12 cellular contexts compared by ENCODE assay signal in genomic region chr6:113433506-113433991, GRCh38.
A peak's percentile ranks its signal among the peaks of the same experiment; 100 is the strongest.
DNase-seq lines count a peak whose midpoint lies in the region; ATAC-seq and TF ChIP-seq lines count a peak whose summit lies in the region.
"Had no signal": no experiment of that assay in that cellular context is flagged by ENCODE, and none has a peak within 500 bp of the region (broad histone marks: within the 10 kb centered on the region; RNA-seq: fewer than 3 reads in every experiment).

No MANE protein-coding gene starts in this region.

- intact Hi-C loops in IMR-90 (cut with micrococcal nuclease) = loop anchor here (1.0 to 10.0 kb wide), 4 partner anchors 131 to 425 kb away; no protein-coding TSS in a partner anchor
- intact Hi-C loops in breast epithelium (cut with DNase I; ENCODE audit: low total_unique reads) = no loop called here
- intact Hi-C loops in right lobe of liver (cut with DNase I) = no loop called here

- dilution Hi-C loops in IMR-90 (cut with HindIII; ENCODE audit: low sequenced_read_pairs, unreplicated experiment) = no loop called here

- peak overlapping the region; percentile 61 for H3K27ac Mint-ChIP-seq in type B pancreatic cell
- no peak overlapping the region for H3K27ac Mint-ChIP-seq in activated CD8-positive, alpha-beta memory T cell treated with anti-CD3 and anti-CD28 coated beads, Interleukin-2, amount 10 ng/mL, durations not matched to agents 7 days and 5 days
- H3K27ac Mint-ChIP-seq: activated CD4-positive, alpha-beta T cell treated with anti-CD3 and anti-CD28 coated beads, Interleukin-2, amount 10 ng/mL, durations not matched to agents 7 days and 5 days; stimulated activated memory B cell treated with anti-CD40 and anti-IgM and Interleukin-4, amounts not matched to agents 10 μg/mL and 1 μg/mL and 100 μg/mL, for 72 hours had no signal

- peak overlapping the region; percentile 38; the same call in 1 of the 2 replicates for H3K4ac ChIP-seq in IMR-90 (ENCODE audit: low read depth, low read length)

- no peak overlapping the region for H4K5ac ChIP-seq in IMR-90 (ENCODE audit: low read depth, low read length)

- H3K4me3 ChIP-seq in IMR-90 (ENCODE audit: insufficient read depth, low read depth, low read length) (no peak overlapping the region), breast epithelium (no peak overlapping the region), right lobe of liver (no peak overlapping the region)

- H4K20me1 ChIP-seq in IMR-90 (ENCODE audit: insufficient read depth, low read length) = no peaks in the 10 kb centered on the region

- H3K36me3 Mint-ChIP-seq in type B pancreatic cell = no peaks in the 10 kb centered on the region
- H3K36me3 Mint-ChIP-seq in activated CD8-positive, alpha-beta memory T cell treated with anti-CD3 and anti-CD28 coated beads, Interleukin-2, amount 10 ng/mL, durations not matched to agents 7 days and 5 days = no peaks in the 10 kb centered on the region
- H3K36me3 Mint-ChIP-seq: stimulated activated memory B cell treated with anti-CD40 and anti-IgM and Interleukin-4, amounts not matched to agents 10 μg/mL and 1 μg/mL and 100 μg/mL, for 72 hours had no signal

- peak overlapping the region; percentile 74 for H2BK120ac ChIP-seq in IMR-90 (ENCODE audit: low read depth, low read length)

- no peaks in the 10 kb centered on the region for H3K9me3 Mint-ChIP-seq in type B pancreatic cell
- no peaks in the 10 kb centered on the region for H3K9me3 Mint-ChIP-seq in activated CD8-positive, alpha-beta memory T cell treated with anti-CD3 and anti-CD28 coated beads, Interleukin-2, amount 10 ng/mL, durations not matched to agents 7 days and 5 days (ENCODE audit: low read depth)
- H3K9me3 Mint-ChIP-seq: activated CD4-positive, alpha-beta T cell treated with anti-CD3 and anti-CD28 coated beads, Interleukin-2, amount 10 ng/mL, durations not matched to agents 7 days and 5 days; stimulated activated memory B cell treated with anti-CD40 and anti-IgM and Interleukin-4, amounts not matched to agents 10 μg/mL and 1 μg/mL and 100 μg/mL, for 72 hours had no signal

- H3K36me3 ChIP-seq in IMR-90 (ENCODE audit: control insufficient read depth, insufficient read depth, low read length) = no peaks in the 10 kb centered on the region
- no peaks in the 10 kb centered on the region for H3K36me3 ChIP-seq in breast epithelium
- no peaks in the 10 kb centered on the region for H3K36me3 ChIP-seq in right lobe of liver

- H3K9me3 ChIP-seq in IMR-90 (ENCODE audit: control insufficient read depth, insufficient read depth, low read length) = no peaks in the 10 kb centered on the region
- H3K9me3 ChIP-seq in breast epithelium = no peaks in the 10 kb centered on the region
- no peaks in the 10 kb centered on the region for H3K9me3 ChIP-seq in right lobe of liver

- H3K4me2 ChIP-seq in IMR-90 (ENCODE audit: low read depth, low read length) = peak overlapping the region; percentile 9

- in situ Hi-C loops in IMR-90 (cut with MboI; ENCODE audit: low sequenced_read_pairs) = no loop called here

- peaks cover 12% of the 10 kb centered on the region for H3K4me1 Mint-ChIP-seq in type B pancreatic cell (ENCODE audit: unreplicated experiment)
- H3K4me1 Mint-ChIP-seq in activated CD8-positive, alpha-beta memory T cell treated with anti-CD3 and anti-CD28 coated beads, Interleukin-2, amount 10 ng/mL, durations not matched to agents 7 days and 5 days = no peaks in the 10 kb centered on the region
- H3K4me1 Mint-ChIP-seq: activated CD4-positive, alpha-beta T cell treated with anti-CD3 and anti-CD28 coated beads, Interleukin-2, amount 10 ng/mL, durations not matched to agents 7 days and 5 days; stimulated activated memory B cell treated with anti-CD40 and anti-IgM and Interleukin-4, amounts not matched to agents 10 μg/mL and 1 μg/mL and 100 μg/mL, for 72 hours had no signal

- peak overlapping the region; percentile 56; the same call in 1 of the 2 replicates for H3K27ac ChIP-seq in IMR-90 (ENCODE audit: insufficient read depth, low read length)
- H3K27ac ChIP-seq in breast epithelium = peak overlapping the region; percentile 71 to 78
- peak overlapping the region in 1 of 3 donors; percentile 62 for H3K27ac ChIP-seq in right lobe of liver

- peaks cover 9% of the 10 kb centered on the region for H3K9me1 ChIP-seq in IMR-90 (ENCODE audit: insufficient read depth, low read length)

- no TSS peak for BruUV-seq in IMR-90 (replicated peaks; lab: Mats Ljungman, UMichigan)

- no peak overlapping the region for H2BK15ac ChIP-seq in IMR-90 (ENCODE audit: low read depth, low read length)

- no peak overlapping the region for H2AK9ac ChIP-seq in IMR-90 (replicated peaks; ENCODE audit: low read depth, low read length, poor library complexity)

- H2AFZ ChIP-seq in IMR-90 (replicated peaks; ENCODE audit: low read length, poor library complexity) = peak overlapping the region; percentile 15

- H3K56ac ChIP-seq in IMR-90 (ENCODE audit: extremely low read depth, insufficient read depth, low read length) = no peak overlapping the region; the same call in 1 of the 2 replicates

- H3K27me3 ChIP-seq in IMR-90 (ENCODE audit: control insufficient read depth, insufficient read depth, low read length) (no peaks in the 10 kb centered on the region), breast epithelium (no peaks in the 10 kb centered on the region), right lobe of liver (no peaks in the 10 kb centered on the region)

- H3K4me1 ChIP-seq in IMR-90 (ENCODE audit: control insufficient read depth, insufficient read depth, low read length) (peaks cover 8% of the 10 kb centered on the region), breast epithelium (peaks cover 2 to 20% of the 10 kb centered on the region in 2 donors), right lobe of liver (peaks cover 0 to 20% (median 8%) of the 10 kb centered on the region in 4 donors)

- H3K14ac ChIP-seq in IMR-90 (replicated peaks; ENCODE audit: low read depth, low read length) = no peak overlapping the region

- TF ChIP-seq POLR2A in IMR-90 (IDR thresholded peaks at IDR 0.05; ENCODE audit: low read depth, low read length) = no peak
- no peak for TF ChIP-seq POLR2A in breast epithelium (IDR thresholded peaks at IDR 0.05)
- no peak for TF ChIP-seq POLR2A in right lobe of liver (IDR thresholded peaks at IDR 0.05)

- H3K23ac ChIP-seq in IMR-90 (ENCODE audit: low read depth, low read length) = no peak overlapping the region; the same call in 1 of the 2 replicates

- no peaks in the 10 kb centered on the region for H3K79me1 ChIP-seq in IMR-90 (ENCODE audit: low read depth in 1 of 2, low read length in 2 of 2)

- no peak overlapping the region for H2BK20ac ChIP-seq in IMR-90 (ENCODE audit: low read depth, low read length)

- CTCF ChIA-PET in IMR-90 (lab: Yijun Ruan, JAX) = interaction anchor here (0.6 kb wide), 2 partner anchors 33 to 261 kb away, joined by 3 to 6 read pairs; no protein-coding TSS in a partner anchor
- CTCF ChIA-PET in activated CD8-positive, alpha-beta memory T cell treated with anti-CD3 and anti-CD28 coated beads, Interleukin-2, amount 10 ng/mL, durations not matched to agents 7 days and 5 days (lab: Charles Lee) = no interaction called here

- peak; percentile 83 for DNase-seq in IMR-90
- DNase-seq in breast epithelium (ENCODE audit: low spot score in 2 of 2) = peak; percentile 54 to 84
- DNase-seq in right lobe of liver = peak; percentile 67 to 87 (median 74)
- no peak for DNase-seq in type B pancreatic cell (ENCODE audit: extremely low spot score, unreplicated experiment)
- DNase-seq in activated CD4-positive, alpha-beta T cell treated with anti-CD3 and anti-CD28 coated beads, Interleukin-2, amount 50 U/mL, for 48 hours = no peak
- DNase-seq in activated CD8-positive, alpha-beta memory T cell treated with anti-CD3 and anti-CD28 coated beads, Interleukin-2, amount 10 ng/mL, durations not matched to agents 7 days and 5 days = no peak
- DNase-seq in NCI-H187 treated with DMSO at 0.1 percent for 48 hours (lab: John Stamatoyannopoulos, UW) = no peak
- DNase-seq: activated CD4-positive, alpha-beta T cell treated with anti-CD3 and anti-CD28 coated beads, Interleukin-2, amount 10 ng/mL, durations not matched to agents 7 days and 5 days; cortex of kidney; NCI-H2081 had no signal

- TF ChIP-seq RAD21 in IMR-90 (IDR thresholded peaks at IDR 0.05; ENCODE audit: low read length) = no peak

- H4K8ac ChIP-seq in IMR-90 (ENCODE audit: low read depth in 2 of 2, low read length in 2 of 2) = peak overlapping the region in 1 of 2 experiments; percentile 15; a peak in 2 of 4 replicates

- TF ChIP-seq CTCF in IMR-90 (conservative IDR thresholded peaks at IDR 0.05; ENCODE audit: low read depth, low read length) (no peak), breast epithelium (IDR thresholded peaks at IDR 0.05) (no peak), right lobe of liver (IDR thresholded peaks at IDR 0.05) (no peak), type B pancreatic cell (conservative IDR thresholded peaks at IDR 0.05) (no peak)

- H2BK5ac ChIP-seq in IMR-90 (ENCODE audit: low read depth, low read length, poor library complexity, severe bottlenecking) = peak overlapping the region; percentile 64

- peak overlapping the region; percentile 0 for H3K4me3 Mint-ChIP-seq in type B pancreatic cell
- no peak overlapping the region for H3K4me3 Mint-ChIP-seq in activated CD8-positive, alpha-beta memory T cell treated with anti-CD3 and anti-CD28 coated beads, Interleukin-2, amount 10 ng/mL, durations not matched to agents 7 days and 5 days
- H3K4me3 Mint-ChIP-seq: activated CD4-positive, alpha-beta T cell treated with anti-CD3 and anti-CD28 coated beads, Interleukin-2, amount 10 ng/mL, durations not matched to agents 7 days and 5 days; stimulated activated memory B cell treated with anti-CD40 and anti-IgM and Interleukin-4, amounts not matched to agents 10 μg/mL and 1 μg/mL and 100 μg/mL, for 72 hours had no signal

- peak overlapping the region; percentile 6 for H3K18ac ChIP-seq in IMR-90 (ENCODE audit: low read depth, low read length)

- no peak overlapping the region for H3K9ac ChIP-seq in IMR-90 (ENCODE audit: low read depth, low read length)

- H4K91ac ChIP-seq in IMR-90 (ENCODE audit: insufficient read depth, low read depth, low read length) = peak overlapping the region; percentile 12; the same call in 1 of the 2 replicates

- peak; percentile 75 for ATAC-seq in IMR-90 (ENCODE audit: low read depth)
- peak; percentile 88 to 95 (median 92) for ATAC-seq in right lobe of liver
- no peak for ATAC-seq in activated CD8-positive, alpha-beta memory T cell treated with anti-CD3 and anti-CD28 coated beads, Interleukin-2, amount 10 ng/mL, durations not matched to agents 7 days and 5 days
- no peak for ATAC-seq in GM18517 (IDR thresholded peaks at IDR 0.05; ENCODE audit: unreplicated experiment)
- ATAC-seq: stimulated activated memory B cell treated with anti-CD40 and anti-IgM and Interleukin-4, amounts not matched to agents 10 μg/mL and 1 μg/mL and 100 μg/mL, for 72 hours had no signal

- WGBS in IMR-90 (ENCODE audit: extremely low coverage in 2 of 2, insufficient read length in 1 of 2), 2 experiments = 0% methylated on average over 1 of the region's 5 CpGs; no CpG with 5 or more reads in 1 of the 2 experiments
- WGBS in right lobe of liver (ENCODE audit: insufficient coverage, low coverage, low lambda C conversion rate, missing lambda C conversion rate) = 16% methylated on average over 5 of the region's 5 CpGs

- peaks cover under 1% of the 10 kb centered on the region for H3K27me3 Mint-ChIP-seq in type B pancreatic cell
- H3K27me3 Mint-ChIP-seq in activated CD8-positive, alpha-beta memory T cell treated with anti-CD3 and anti-CD28 coated beads, Interleukin-2, amount 10 ng/mL, durations not matched to agents 7 days and 5 days = no peaks in the 10 kb centered on the region
- H3K27me3 Mint-ChIP-seq: activated CD4-positive, alpha-beta T cell treated with anti-CD3 and anti-CD28 coated beads, Interleukin-2, amount 10 ng/mL, durations not matched to agents 7 days and 5 days; stimulated activated memory B cell treated with anti-CD40 and anti-IgM and Interleukin-4, amounts not matched to agents 10 μg/mL and 1 μg/mL and 100 μg/mL, for 72 hours had no signal

- POLR2A ChIA-PET in IMR-90 (lab: Charles Lee; ENCODE audit: unreplicated experiment) = no interaction called here

- H2AK5ac ChIP-seq in IMR-90 (ENCODE audit: low read depth, low read length) = no peak overlapping the region

Comparison
In these comparisons a context has a peak if more than half of its experiments do, and no peak if none do; other contexts are left out.
1. ATAC-seq: peak in IMR-90 (single experiment) and right lobe of liver (4 of 4); none in activated CD8-positive, alpha-beta memory T cell treated with anti-CD3 and anti-CD28 coated beads, Interleukin-2, amount 10 ng/mL, durations not matched to agents 7 days and 5 days (single experiment) and GM18517 (single experiment).
2. DNase-seq: peak in IMR-90 (single experiment), breast epithelium (2 of 2) and right lobe of liver (3 of 3); none in type B pancreatic cell (single experiment), activated CD4-positive, alpha-beta T cell treated with anti-CD3 and anti-CD28 coated beads, Interleukin-2, amount 50 U/mL, for 48 hours (0 of 2), activated CD8-positive, alpha-beta memory T cell treated with anti-CD3 and anti-CD28 coated beads, Interleukin-2, amount 10 ng/mL, durations not matched to agents 7 days and 5 days (single experiment) and NCI-H187 treated with DMSO at 0.1 percent for 48 hours (single experiment).